ENCODE assay signal across 8 cellular contexts in the genomic region with DNA sequence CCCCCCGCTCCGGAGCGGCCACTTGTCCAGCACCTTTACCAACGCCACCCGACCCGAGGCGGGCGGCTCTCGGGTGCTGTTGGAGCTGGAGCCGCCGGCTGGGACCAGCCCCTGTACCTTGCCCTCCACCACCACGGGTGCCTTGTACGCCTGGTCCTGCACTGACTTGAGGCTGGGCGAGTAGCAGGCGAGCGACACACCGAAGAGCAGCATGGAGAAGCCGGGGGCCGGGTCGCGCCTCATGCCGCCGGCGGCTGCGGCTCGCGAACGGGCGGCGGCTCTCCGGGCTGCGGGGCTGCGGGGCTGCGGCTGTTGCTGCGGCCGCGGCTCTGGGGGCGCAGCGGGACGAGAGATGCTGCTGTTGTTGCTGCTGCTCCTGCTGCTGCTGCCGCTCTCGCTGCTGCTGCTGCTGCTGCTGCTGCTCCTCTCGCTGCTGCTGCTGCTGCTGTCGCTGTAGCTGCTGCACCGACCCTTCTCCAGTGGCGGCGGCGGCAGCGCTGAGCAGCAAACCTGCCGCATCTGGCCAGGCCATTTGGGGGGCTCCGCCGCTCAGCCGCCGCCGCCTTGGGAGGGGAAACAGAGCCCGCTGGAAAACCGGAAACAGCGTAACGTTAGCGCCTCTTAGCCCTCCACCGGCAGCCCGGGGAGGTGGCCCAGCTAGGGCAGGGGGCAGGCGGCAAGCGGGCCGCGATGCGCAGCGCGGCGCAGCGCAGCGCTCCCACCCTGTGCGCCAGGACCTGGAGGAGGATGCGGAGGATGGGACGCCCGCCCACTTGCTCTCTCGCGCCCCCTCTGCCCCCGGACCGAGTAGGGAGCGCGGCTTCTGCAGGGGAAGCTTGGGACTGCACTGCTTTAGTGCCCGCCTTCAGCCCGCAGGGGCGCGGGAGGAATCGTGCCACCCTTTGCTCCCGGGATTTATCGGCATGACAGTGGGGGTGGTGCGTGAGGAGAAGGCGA. TPM values are rescaled to one million over a fixed set of nuclear protein-coding genes. Genes with fewer than 3 reads are reported as not detected.
DNase-seq lines count a peak whose midpoint lies in the region; ATAC-seq and TF ChIP-seq lines count a peak whose summit lies in the region.

A gene (minus strand): TSS at position 749 of the 957 bp plus-strand sequence.

- TF ChIP-seq CTCF in right lobe of liver (IDR thresholded peaks at IDR 0.05) = peak; percentile 19 to 35 (median 31)

- DNase-seq in DMS153 treated with DMSO at 0.1 percent for 48 hours (lab: John Stamatoyannopoulos, UW; ENCODE audit: unreplicated experiment) = peak; percentile 8
- no peak for DNase-seq in DMS153 (lab: John Stamatoyannopoulos, UW)
- DNase-seq in NCI-H2171 treated with DMSO at 0.1 percent for 48 hours (lab: John Stamatoyannopoulos, UW) = peak; percentile 64
- peak; percentile 26 to 47 for DNase-seq in activated CD4-positive, alpha-beta T cell treated with anti-CD3 and anti-CD28 coated beads, Interleukin-2, amount 50 U/mL, for 48 hours
- peak; percentile 89 for DNase-seq in ecto neural progenitor cell (ENCODE audit: low spot score)
- DNase-seq in right lobe of liver = peak; percentile 53 to 67 (median 56)
- DNase-seq in stimulated activated CD4-positive, alpha-beta T cell treated with anti-CD3 and anti-CD28 coated beads, TNF-alpha, amount 100 ng/mL, for 24 hours (ENCODE audit: low read depth in 3 of 3) = peak in 2 of 3 experiments; percentile 1 to 47

- peaks cover 0 to 37% (median 0%) of the 10 kb centered on the region in 4 donors for H3K4me1 ChIP-seq in right lobe of liver

- intact Hi-C loops in right lobe of liver (cut with DNase I) = no loop called here

- no peak within 1 kb of the TSS for H3K27ac ChIP-seq in right lobe of liver

- no peaks in the 10 kb centered on the region for H3K9me3 ChIP-seq in right lobe of liver

- peak; percentile 45 for ATAC-seq in HG02763 (IDR thresholded peaks at IDR 0.05; ENCODE audit: unreplicated experiment)
- peak; percentile 66 to 76 (median 76) for ATAC-seq in right lobe of liver

- H3K36me3 ChIP-seq in right lobe of liver = no peaks in the 10 kb centered on the region

- H3K4me3 ChIP-seq in right lobe of liver = peak within 1 kb of the TSS; percentile 35 to 53 (median 38)

- no peaks in the 10 kb centered on the region for H3K27me3 ChIP-seq in right lobe of liver

- WGBS in right lobe of liver (ENCODE audit: insufficient coverage, low coverage, low lambda C conversion rate, missing lambda C conversion rate) = 0% methylated on average over 5 of the region's 91 CpGs

- no peak for TF ChIP-seq POLR2A in right lobe of liver (IDR thresholded peaks at IDR 0.05)

RNA-seq across cellular contexts. Expression of the gene that starts here (rescaled TPM):
- under 1 TPM in 5 of 6 experiments, not detected in 1; 0.07 to 0.77 (median 0.14) TPM for total RNA-seq in right lobe of liver

Comparison
In these comparisons a context has a peak if more than half of its experiments do, and no peak if none do; other contexts are left out.
1. Peak in DNase-seq, ATAC-seq and H3K4me3 ChIP-seq in right lobe of liver; RNA of the gene not detected or under 1 TPM.